13 cellular contexts compared by ENCODE assay signal in the genomic region with DNA sequence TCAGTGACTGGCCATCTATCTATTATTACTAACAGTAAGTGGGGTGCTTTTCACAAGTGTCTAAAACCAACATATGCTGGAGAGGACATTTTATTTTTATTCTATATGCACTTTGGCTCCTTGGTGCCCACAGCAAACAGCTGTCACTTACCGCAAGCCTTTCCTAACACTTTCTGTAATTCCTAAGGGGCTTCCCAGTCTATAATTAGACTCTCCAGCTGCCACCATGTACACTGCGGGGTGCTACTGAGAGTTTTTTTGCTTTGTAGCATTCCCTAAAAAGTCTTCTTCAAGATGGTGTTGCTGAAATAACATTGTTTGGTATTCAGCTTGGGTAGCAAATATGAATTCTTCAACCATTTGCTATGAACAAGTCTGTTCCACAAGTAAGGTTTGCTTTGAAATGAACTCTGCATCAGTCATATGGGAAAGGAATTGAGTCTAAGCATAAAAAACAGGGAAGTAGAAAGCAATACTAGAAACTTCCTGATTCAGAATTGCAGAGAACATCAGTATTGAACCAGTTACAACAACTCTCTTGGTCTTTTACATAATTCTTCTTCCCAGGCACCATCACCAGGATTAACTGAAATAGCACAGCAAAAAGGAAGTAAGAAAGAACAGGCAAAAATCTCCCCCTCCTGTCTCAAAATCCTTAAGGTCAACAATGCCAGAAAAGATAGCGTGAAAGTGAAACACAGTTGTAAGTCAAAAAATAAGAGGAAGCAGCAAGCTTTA. TPM values are rescaled to one million over a fixed set of nuclear protein-coding genes. Genes with fewer than 3 reads are reported as not detected.
DNase-seq lines count a peak whose midpoint lies in the region; ATAC-seq, FAIRE-seq and TF ChIP-seq lines count a peak whose summit lies in the region.
"Had no signal": no experiment of that assay in that cellular context is flagged by ENCODE, and none has a peak within 500 bp of the region (broad histone marks: within the 10 kb centered on the region; RNA-seq: fewer than 3 reads in every experiment).

No MANE protein-coding gene starts in this region.

- H3K36me3 ChIP-seq in right lobe of liver (no peaks in the 10 kb centered on the region), HepG2 (replicated peaks in 1 of 2; ENCODE audit: control insufficient read depth in 1 of 2, insufficient read depth in 2 of 2, low read length in 2 of 2) (no peaks in the 10 kb centered on the region), mesenchymal stem cell (ENCODE audit: control insufficient read depth in 1 of 2, insufficient read depth in 2 of 2, low read depth in 1 of 2, low read length in 2 of 2) (no peaks in the 10 kb centered on the region), osteoblast (ENCODE audit: insufficient read depth, low read length) (no peaks in the 10 kb centered on the region)
- H3K36me3 ChIP-seq: gastrocnemius medialis had no signal

- H3K4me1 ChIP-seq in right lobe of liver (no peaks in the 10 kb centered on the region), HepG2 (ENCODE audit: insufficient read depth, low read length) (no peaks in the 10 kb centered on the region), mesenchymal stem cell (ENCODE audit: control insufficient read depth, insufficient read depth, low read depth, low read length) (peaks cover 2% of the 10 kb centered on the region), osteoblast (ENCODE audit: insufficient read depth, low read length) (no peaks in the 10 kb centered on the region)

- H3K4me3 ChIP-seq in right lobe of liver (no peak overlapping the region), HepG2 (replicated peaks in 1 of 3; ENCODE audit: insufficient read depth in 1 of 3, low read depth in 2 of 3, low read length in 3 of 3) (no peak overlapping the region), mesenchymal stem cell (ENCODE audit: insufficient read depth in 1 of 2, low read depth in 1 of 2, low read length in 2 of 2) (peak overlapping the region in 1 of 2 experiments; percentile 45), osteoblast (ENCODE audit: insufficient read depth, low read length) (no peak overlapping the region)
- H3K4me3 ChIP-seq: gastrocnemius medialis had no signal

- in situ Hi-C loops in HepG2 (cut with HindIII; ENCODE audit: extremely low pct_ligation_motif_present, low pct_unique_long_range_greater_than_20kb) = no loop called here

- H3K9me3 ChIP-seq in right lobe of liver (no peaks in the 10 kb centered on the region), HepG2 (ENCODE audit: low read length) (no peaks in the 10 kb centered on the region), mesenchymal stem cell (ENCODE audit: control insufficient read depth, low read length) (no peaks in the 10 kb centered on the region), osteoblast (ENCODE audit: low read depth, low read length) (no peaks in the 10 kb centered on the region)
- H3K9me3 ChIP-seq: gastrocnemius medialis had no signal

- H3K27me3 ChIP-seq in right lobe of liver (no peaks in the 10 kb centered on the region), HepG2 (ENCODE audit: control insufficient read depth in 1 of 2, insufficient read depth in 2 of 2, low read length in 2 of 2) (peaks cover 0 to 17% of the 10 kb centered on the region in 2 experiments; a peak in 1 of 5 replicates), mesenchymal stem cell (ENCODE audit: control insufficient read depth in 1 of 2, insufficient read depth in 1 of 2, low read length in 2 of 2) (no peaks in the 10 kb centered on the region), osteoblast (ENCODE audit: insufficient read depth, low read length) (no peaks in the 10 kb centered on the region)
- H3K27me3 ChIP-seq: gastrocnemius medialis had no signal

- no peaks in the 10 kb centered on the region for H3K79me1 ChIP-seq in mesenchymal stem cell (replicated peaks; ENCODE audit: low read length, poor library complexity, severe bottlenecking)

- CTCF ChIA-PET in HepG2 (lab: Yijun Ruan, JAX; ENCODE audit: low intra/inter-chr PET ratio, low total read pairs) = no interaction called here

- H4K20me1 ChIP-seq in HepG2 (ENCODE audit: insufficient read depth, low read length) (no peaks in the 10 kb centered on the region), osteoblast (ENCODE audit: insufficient read depth, low read length) (no peaks in the 10 kb centered on the region)

- H3K9ac ChIP-seq in HepG2 (ENCODE audit: insufficient read depth, low read depth, low read length) (no peak overlapping the region), mesenchymal stem cell (ENCODE audit: low read length) (peak overlapping the region; percentile 57)

- H2AFZ ChIP-seq in HepG2 (ENCODE audit: low read length) (no peak overlapping the region), mesenchymal stem cell (ENCODE audit: low read depth, low read length) (no peak overlapping the region), osteoblast (ENCODE audit: low read length) (no peak overlapping the region)

- TF ChIP-seq CTCF in right lobe of liver (IDR thresholded peaks at IDR 0.05) = no peak
- TF ChIP-seq CTCF in HepG2 (CRISPR knock-in tag; IDR thresholded peaks at IDR 0.05) = no peak
- no peak for TF ChIP-seq CTCF in osteoblast (IDR thresholded peaks at IDR 0.05; ENCODE audit: extremely low read depth, low read depth, low read length)

- intact Hi-C loops in right lobe of liver (cut with DNase I) = no loop called here
- intact Hi-C loops in HepG2 (cut with micrococcal nuclease; ENCODE audit: unreplicated experiment) = no loop called here

- H2BK120ac ChIP-seq in mesenchymal stem cell (ENCODE audit: low read depth, low read length) = no peak overlapping the region

- DNase-seq in right lobe of liver = no peak
- no peak for DNase-seq in HepG2 (ENCODE audit: low spot score)
- no peak for DNase-seq in mesenchymal stem cell
- DNase-seq in osteoblast (ENCODE audit: insufficient read length, low spot score, missing footprints) = no peak
- no peak for DNase-seq in AG08395 (ENCODE audit: low spot score)
- DNase-seq: ACHN; cerebellar nuclear complex; gastrocnemius medialis; stimulated activated CD4-positive, alpha-beta T cell treated with anti-CD3 and anti-CD28 coated beads, Interleukin-1b, Interleukin-23, amount 100 ng/mL, for 48 hours had no signal

- no peak overlapping the region for H3K18ac ChIP-seq in mesenchymal stem cell (ENCODE audit: low read depth in 1 of 2, low read length in 2 of 2)

- H4K8ac ChIP-seq in mesenchymal stem cell (ENCODE audit: low read length) = no peak overlapping the region

- H3K27ac ChIP-seq in right lobe of liver (peak overlapping the region in 1 of 3 donors; percentile 45), HepG2 (ENCODE audit: extremely low read length, insufficient read depth, low read length) (no peak overlapping the region), angular gyrus (ENCODE audit: low read depth, low read length) (peak overlapping the region; percentile 38), mesenchymal stem cell (ENCODE audit: low read length, poor library complexity, severe bottlenecking) (no peak overlapping the region), osteoblast (ENCODE audit: low read depth, low read length) (no peak overlapping the region)
- H3K27ac ChIP-seq: gastrocnemius medialis had no signal

- FAIRE-seq in HepG2 (lab: Jason Lieb, UNC) = no peak
- FAIRE-seq: H1 had no signal

- no peak overlapping the region for H3K4me2 ChIP-seq in HepG2 (ENCODE audit: low read depth, low read length)
- H3K4me2 ChIP-seq in mesenchymal stem cell (ENCODE audit: low read length, poor library complexity, severe bottlenecking) = no peak overlapping the region
- H3K4me2 ChIP-seq in osteoblast (ENCODE audit: insufficient read depth, low read length) = no peak overlapping the region

- no peak overlapping the region for H2BK12ac ChIP-seq in mesenchymal stem cell (ENCODE audit: low read length in 2 of 2)

- ATAC-seq in right lobe of liver (peak; percentile 26 to 55 (median 44)), HepG2 (no peak), GM21447 (IDR thresholded peaks at IDR 0.05; ENCODE audit: unreplicated experiment) (no peak), SK-N-SH treated with all-trans-retinoic acid at 6 μM for 48 hours (no peak)
- ATAC-seq: gastrocnemius medialis had no signal

- 31% methylated on average over 3 of the region's 3 CpGs for WGBS in right lobe of liver (ENCODE audit: insufficient coverage, low coverage, low lambda C conversion rate, missing lambda C conversion rate)
- WGBS in HepG2 (ENCODE audit: low lambda C conversion rate) = 13% methylated on average over 3 of the region's 3 CpGs
- 92% methylated on average over 2 of the region's 3 CpGs for WGBS in mesenchymal stem cell

- no peak for TF ChIP-seq POLR2A in right lobe of liver (IDR thresholded peaks at IDR 0.05)
- no peak for TF ChIP-seq POLR2A in HepG2 (IDR thresholded peaks at IDR 0.05; ENCODE audit: insufficient read depth in 1 of 2, low read depth in 2 of 2, low read length in 2 of 2)

- no peak overlapping the region for H2AK5ac ChIP-seq in mesenchymal stem cell (ENCODE audit: low read length, severe bottlenecking)

- no peak overlapping the region for H4K91ac ChIP-seq in mesenchymal stem cell (ENCODE audit: low read length)

- BruUV-seq in HepG2 (replicated peaks; lab: Mats Ljungman, UMichigan) = no TSS peak

- no peak overlapping the region for H3K23ac ChIP-seq in mesenchymal stem cell (ENCODE audit: low read length in 2 of 2)

- H3K14ac ChIP-seq in mesenchymal stem cell (ENCODE audit: low read length in 2 of 2) = no peak overlapping the region

- no peak overlapping the region for H3K4ac ChIP-seq in mesenchymal stem cell (ENCODE audit: low read depth in 1 of 2, low read length in 2 of 2)

- POLR2A ChIA-PET in HepG2 (lab: Yijun Ruan, JAX) = no interaction called here

- H3K79me2 ChIP-seq in HepG2 (ENCODE audit: insufficient read depth, low read length) (no peaks in the 10 kb centered on the region), osteoblast (ENCODE audit: insufficient read depth, low read length) (no peaks in the 10 kb centered on the region)

- TF ChIP-seq RAD21 in HepG2 (CRISPR knock-in tag; IDR thresholded peaks at IDR 0.05) = no peak

- no peak for TF ChIP-seq EP300 in HepG2 (IDR thresholded peaks at IDR 0.05; ENCODE audit: low read depth in 2 of 2, low read length in 2 of 2)
- no peak for TF ChIP-seq EP300 in HepG2 (CRISPR knock-in tag; IDR thresholded peaks at IDR 0.05; ENCODE audit: borderline replicate concordance)

- H2BK15ac ChIP-seq in mesenchymal stem cell (ENCODE audit: low read depth, poor library complexity, severe bottlenecking) = no peak overlapping the region

- no peak overlapping the region for H2BK5ac ChIP-seq in mesenchymal stem cell (ENCODE audit: low read depth, low read length, poor library complexity, severe bottlenecking)

RNA-seq across cellular contexts. Expression of gene EPB41L3, which starts 28.6 kb away (rescaled TPM):
- 10 to 100 TPM in 2 of 6 experiments, 1 to 10 TPM in 4; 3.3 to 20.3 (median 6.2) TPM for total RNA-seq in right lobe of liver
- not detected in 2 replicates for total RNA-seq in HepG2 (2016; rRNA removed; fragmentation: Illumina TruSeq; extraction: Trizol)
- total RNA-seq in HepG2 (2016; cell fraction: cytosol; rRNA removed; fragmentation: Illumina TruSeq; extraction: Trizol; ENCODE audit: low read depth) = not detected in 2 replicates
- total RNA-seq in HepG2 (2016; cell fraction: insoluble cytoplasmic fraction; rRNA removed; fragmentation: Illumina TruSeq; extraction: Trizol) = not detected in 2 replicates
- total RNA-seq in HepG2 (2016; cell fraction: membrane; rRNA removed; fragmentation: Illumina TruSeq; extraction: Trizol) = not detected in 2 replicates
- not detected in 2 replicates for total RNA-seq in HepG2 (2016; cell fraction: nucleus; rRNA removed; fragmentation: Illumina TruSeq; extraction: Trizol)
- polyA plus RNA-seq in HepG2 (2011; rRNA removed) = not detected in 2 replicates
- polyA plus RNA-seq in HepG2 (2011; cell fraction: cytosol; rRNA removed) = not detected in 2 replicates
- polyA plus RNA-seq in HepG2 (2011; cell fraction: nucleus; rRNA removed) = not detected in 2 replicates
- not detected in 2 replicates for polyA plus RNA-seq in HepG2 (2012)
- polyA plus RNA-seq in HepG2 (2016; cell fraction: cytosol; fragmentation: Illumina TruSeq; extraction: Trizol; ENCODE audit: low read depth) = not detected in 2 replicates
- not detected in 2 replicates for polyA plus RNA-seq in HepG2 (2016; cell fraction: insoluble cytoplasmic fraction; fragmentation: Illumina TruSeq; extraction: Trizol; ENCODE audit: low read depth)
- polyA plus RNA-seq in HepG2 (2016; cell fraction: membrane; fragmentation: Illumina TruSeq; extraction: Trizol; ENCODE audit: low read depth) = 0.13 TPM in 1 of 2 replicates, not detected in the other
- not detected in 2 replicates for polyA plus RNA-seq in HepG2 (2016; cell fraction: nucleus; fragmentation: Illumina TruSeq; extraction: Trizol; ENCODE audit: insufficient read depth, low read depth)
- polyA minus RNA-seq in HepG2 (2011; rRNA and poly(A)+ RNA removed; ENCODE audit: low replicate concordance) = 0.80 TPM in 1 of 2 replicates, not detected in the other
- not detected in 2 replicates for polyA minus RNA-seq in HepG2 (2011; cell fraction: cytosol; rRNA and poly(A)+ RNA removed)
- polyA minus RNA-seq in HepG2 (2011; cell fraction: nucleus; rRNA and poly(A)+ RNA removed) = not detected in 2 replicates
- 0.23 TPM for polyA plus RNA-seq in mesenchymal stem cell (2013, experiment 1 of 2)
- 0.33 TPM for polyA plus RNA-seq in mesenchymal stem cell (2013, experiment 2 of 2)
- total RNA-seq in osteoblast = 0.72 and 0.88 TPM in 2 replicates

Comparison
In these comparisons a context has a peak if more than half of its experiments do, and no peak if none do; other contexts are left out.
1. ATAC-seq: peak in right lobe of liver (4 of 4); none in HepG2 (single experiment), GM21447 (single experiment) and SK-N-SH treated with all-trans-retinoic acid at 6 μM for 48 hours (single experiment).